Comparison of ENCODE assay signal across 25 cellular contexts in genomic region chr18:64810354-64810753, GRCh38.
"Had no signal": no experiment of that assay in that cellular context is flagged by ENCODE, and none has a peak within 500 bp of the region (broad histone marks: within the 10 kb centered on the region; RNA-seq: fewer than 3 reads in every experiment).

No MANE protein-coding gene starts in this region.

- ATAC-seq: effector memory CD8-positive, alpha-beta T cell; esophagus mucosa; foreskin keratinocyte; gastrocnemius medialis; gastroesophageal sphincter; heart left ventricle; heart right ventricle had no signal

- H3K4me3 ChIP-seq: colonic mucosa, coronary artery, dorsolateral prefrontal cortex, esophagus muscularis mucosa, esophagus squamous epithelium, gastrocnemius medialis, gastroesophageal sphincter, heart left ventricle, heart right ventricle had no signal

- H3K27me3 Mint-ChIP-seq: dendritic cell treated with granulocyte-macrophage colony-stimulating factor and Interleukin-4, amounts not matched to agents 40 ng/mL and 50 ng/mL, for 4 days; effector memory CD8-positive, alpha-beta T cell had no signal

- H3K9me3 Mint-ChIP-seq: endodermal cell had no signal

- H3K9me3 ChIP-seq: colonic mucosa, esophagus muscularis mucosa, esophagus squamous epithelium, gastrocnemius medialis, gastroesophageal sphincter, heart left ventricle had no signal

- H3K27me3 ChIP-seq: colonic mucosa, dorsolateral prefrontal cortex, esophagus muscularis mucosa, esophagus squamous epithelium, foreskin keratinocyte, gastrocnemius medialis, gastroesophageal sphincter, heart left ventricle, heart right ventricle had no signal

- H3K27ac ChIP-seq: colonic mucosa, coronary artery, dorsolateral prefrontal cortex, epithelial cell of prostate, esophagus muscularis mucosa, esophagus squamous epithelium, foreskin keratinocyte, gastrocnemius medialis, gastroesophageal sphincter, heart left ventricle, heart right ventricle had no signal

- H3K4me1 Mint-ChIP-seq: endodermal cell had no signal

- DNase-seq: cortex of kidney; dermis blood vessel endothelial cell; dorsolateral prefrontal cortex; effector CD4-positive, alpha-beta T cell; effector CD8-positive, alpha-beta T cell; effector memory CD4-positive, alpha-beta T cell; effector memory CD8-positive, alpha-beta T cell; endodermal cell; erythroblast; esophagus squamous epithelium; foreskin fibroblast; foreskin keratinocyte; foreskin melanocyte; gastrocnemius medialis; glutamatergic neuron; head of caudate nucleus; heart left ventricle; heart right ventricle had no signal

- H3K27ac Mint-ChIP-seq: dendritic cell treated with granulocyte-macrophage colony-stimulating factor and Interleukin-4, amounts not matched to agents 40 ng/mL and 50 ng/mL, for 4 days; effector memory CD8-positive, alpha-beta T cell; endodermal cell had no signal

- H3K4me3 Mint-ChIP-seq: dendritic cell treated with granulocyte-macrophage colony-stimulating factor and Interleukin-4, amounts not matched to agents 40 ng/mL and 50 ng/mL, for 4 days; effector memory CD8-positive, alpha-beta T cell; endodermal cell had no signal

- H3K36me3 ChIP-seq: colonic mucosa, esophagus muscularis mucosa, esophagus squamous epithelium, gastrocnemius medialis, gastroesophageal sphincter, heart left ventricle, heart right ventricle had no signal

- H3K4me1 ChIP-seq: esophagus muscularis mucosa, esophagus squamous epithelium, foreskin keratinocyte, gastrocnemius medialis, gastroesophageal sphincter, heart left ventricle, heart right ventricle had no signal
